Comparison of ENCODE assay signal across 24 cellular contexts in the genomic region with DNA sequence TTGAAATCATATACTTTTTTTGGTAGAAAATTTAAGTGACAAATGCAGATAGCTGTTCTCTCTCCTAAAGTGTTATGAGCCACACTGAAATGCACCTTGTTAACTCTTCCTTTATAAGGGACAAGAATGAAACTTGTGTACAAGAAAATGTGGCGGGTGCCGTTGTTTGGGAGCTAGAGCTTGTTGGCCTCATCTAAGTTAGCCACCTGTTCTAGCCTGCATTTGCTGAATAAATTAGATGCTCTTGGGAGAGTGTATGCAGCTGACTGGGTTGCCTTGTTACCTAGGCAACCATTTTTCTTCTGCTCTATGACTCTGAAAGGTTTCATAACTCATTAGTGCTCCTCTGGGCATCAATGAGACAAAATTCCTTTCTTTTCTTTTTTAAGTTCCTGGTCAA.
DNase-seq lines count a peak whose midpoint lies in the region; ATAC-seq and TF ChIP-seq lines count a peak whose summit lies in the region.
"Had no signal": no experiment of that assay in that cellular context is flagged by ENCODE, and none has a peak within 500 bp of the region (broad histone marks: within the 10 kb centered on the region; RNA-seq: fewer than 3 reads in every experiment).

No MANE protein-coding gene starts in this region.

- H3K9me3 Mint-ChIP-seq in glutamatergic neuron (ENCODE audit: unreplicated experiment): peaks cover 4% of the 10 kb centered on the region
- H3K9me3 Mint-ChIP-seq in activated CD8-positive, alpha-beta T cell treated with anti-CD3 and anti-CD28 coated beads for 36 hours: peaks cover 2% of the 10 kb centered on the region
- H3K9me3 Mint-ChIP-seq: GM23338, HFFc6, naive B cell had no signal

- ATAC-seq in activated CD8-positive, alpha-beta T cell treated with anti-CD3 and anti-CD28 coated beads for 36 hours: no peak
- ATAC-seq: GM23338 had no signal

- WGBS in testis, 2 donors: 74 to 85% methylated on average over 2 of the region's 2 CpGs

- TF ChIP-seq CTCF in glutamatergic neuron (IDR thresholded peaks at IDR 0.05; ENCODE audit: partially characterized antibody, unreplicated experiment) (no peak), testis (IDR thresholded peaks at IDR 0.05) (no peak)
- TF ChIP-seq CTCF in activated CD8-positive, alpha-beta T cell treated with anti-CD3 and anti-CD28 coated beads for 36 hours (IDR thresholded peaks at IDR 0.05): no peak

- H3K36me3 Mint-ChIP-seq in glutamatergic neuron (ENCODE audit: unreplicated experiment): no peaks in the 10 kb centered on the region
- H3K36me3 Mint-ChIP-seq in activated CD8-positive, alpha-beta T cell treated with anti-CD3 and anti-CD28 coated beads for 36 hours (ENCODE audit: low read depth): no peaks in the 10 kb centered on the region
- H3K36me3 Mint-ChIP-seq: mesothelial cell of epicardium, naive B cell had no signal

- no peaks in the 10 kb centered on the region for H3K27me3 ChIP-seq in testis
- H3K27me3 ChIP-seq: thyroid gland had no signal

- H3K4me3 Mint-ChIP-seq in glutamatergic neuron (ENCODE audit: unreplicated experiment): peak overlapping the region; percentile 63
- H3K4me3 Mint-ChIP-seq in activated CD8-positive, alpha-beta T cell treated with anti-CD3 and anti-CD28 coated beads for 36 hours: no peak overlapping the region
- H3K4me3 Mint-ChIP-seq: activated T-cell treated with anti-CD3 and anti-CD28 coated beads, Interleukin-2, amount 50 U/mL, for 24 hours; GM23338; HFFc6; mesothelial cell of epicardium; naive B cell; stimulated activated naive CD8-positive, alpha-beta T cell treated with anti-CD3 and anti-CD28 coated beads, Interleukin-15, Interleukin-2, amounts not matched to agents 100 ng/mL and 50 ng/mL, for 24 hours; T-helper 2 cell treated with Interferon-gamma antibody and Interleukin-4, amounts not matched to agents 5 μg/mL and 100 μg/mL, for 36 hours had no signal

- H3K27me3 Mint-ChIP-seq in glutamatergic neuron (ENCODE audit: unreplicated experiment): no peaks in the 10 kb centered on the region
- no peaks in the 10 kb centered on the region for H3K27me3 Mint-ChIP-seq in activated CD8-positive, alpha-beta T cell treated with anti-CD3 and anti-CD28 coated beads for 36 hours
- H3K27me3 Mint-ChIP-seq: activated T-cell treated with anti-CD3 and anti-CD28 coated beads, Interleukin-2, amount 50 U/mL, for 24 hours; stimulated activated naive CD8-positive, alpha-beta T cell treated with anti-CD3 and anti-CD28 coated beads, Interleukin-15, Interleukin-2, amounts not matched to agents 100 ng/mL and 50 ng/mL, for 24 hours had no signal

- CTCF ChIA-PET in activated CD8-positive, alpha-beta T cell treated with anti-CD3 and anti-CD28 coated beads for 36 hours (lab: Charles Lee): no interaction called here

- no peak for TF ChIP-seq POLR2A in testis (IDR thresholded peaks at IDR 0.05)

- H3K4me3 ChIP-seq in testis: no peak overlapping the region
- H3K4me3 ChIP-seq: GM23338, thyroid gland had no signal

- no peaks in the 10 kb centered on the region for H3K4me1 ChIP-seq in testis
- H3K4me1 ChIP-seq: thyroid gland had no signal

- POLR2A ChIA-PET in activated CD8-positive, alpha-beta T cell treated with anti-CD3 and anti-CD28 coated beads for 36 hours (lab: Charles Lee): no interaction called here

- no peak overlapping the region for H3K27ac ChIP-seq in testis
- H3K27ac ChIP-seq: C4-2B, HL-60, thyroid gland had no signal

- peak overlapping the region; percentile 71 for H3K27ac Mint-ChIP-seq in glutamatergic neuron (ENCODE audit: unreplicated experiment)
- H3K27ac Mint-ChIP-seq in activated CD8-positive, alpha-beta T cell treated with anti-CD3 and anti-CD28 coated beads for 36 hours: no peak overlapping the region
- H3K27ac Mint-ChIP-seq: activated T-cell treated with anti-CD3 and anti-CD28 coated beads, Interleukin-2, amount 50 U/mL, for 24 hours; GM23338; HFFc6; mesothelial cell of epicardium; stimulated activated naive CD8-positive, alpha-beta T cell treated with anti-CD3 and anti-CD28 coated beads, Interleukin-15, Interleukin-2, amounts not matched to agents 100 ng/mL and 50 ng/mL, for 24 hours; T-helper 2 cell treated with Interferon-gamma antibody and Interleukin-4, amounts not matched to agents 5 μg/mL and 100 μg/mL, for 36 hours had no signal

- H3K9me3 ChIP-seq in testis: no peaks in the 10 kb centered on the region
- H3K9me3 ChIP-seq: thyroid gland had no signal

- DNase-seq in DMS 273 treated with DMSO at 0.1 percent for 48 hours (lab: John Stamatoyannopoulos, UW) (peak; percentile 28), NCI-H146 (lab: John Stamatoyannopoulos, UW) (peak; percentile 71), NCI-H748 (lab: John Stamatoyannopoulos, UW; ENCODE audit: unreplicated experiment) (peak; percentile 99), glutamatergic neuron (no peak), NCI-H1930 (lab: John Stamatoyannopoulos, UW) (no peak), NCI-H2227 treated with DMSO at 0.1 percent for 48 hours (lab: John Stamatoyannopoulos, UW) (no peak), testis (no peak)
- no peak for DNase-seq in activated CD8-positive, alpha-beta T cell treated with anti-CD3 and anti-CD28 coated beads for 36 hours
- DNase-seq: activated CD4-positive, alpha-beta T cell treated with anti-CD3 and anti-CD28 coated beads for 4 hours; activated gamma-delta T cell; activated T-cell treated with anti-CD3 and anti-CD28 coated beads, Interleukin-2, amount 50 U/mL, for 24 hours; Calu3; EL; HFFc6; naive B cell; NCI-H2081 treated with DMSO at 0.1 percent for 48 hours; NCI-H526 treated with DMSO at 0.1 percent for 48 hours; thyroid gland had no signal

- no peaks in the 10 kb centered on the region for H3K36me3 ChIP-seq in testis (ENCODE audit: low read depth, missing control alignments)
- H3K36me3 ChIP-seq: thyroid gland had no signal

- intact Hi-C loops in activated CD8-positive, alpha-beta T cell treated with anti-CD3 and anti-CD28 coated beads for 36 hours (cut with micrococcal nuclease): no loop called here
- intact Hi-C loops in testis (cut with DNase I; ENCODE audit: low total_unique reads): no loop called here

- peaks cover 40% of the 10 kb centered on the region for H3K4me1 Mint-ChIP-seq in glutamatergic neuron (ENCODE audit: low read depth, unreplicated experiment)
- no peaks in the 10 kb centered on the region for H3K4me1 Mint-ChIP-seq in activated CD8-positive, alpha-beta T cell treated with anti-CD3 and anti-CD28 coated beads for 36 hours (ENCODE audit: low read depth)

Comparison
In these comparisons a context has a peak if more than half of its experiments do, and no peak if none do; other contexts are left out.
1. DNase-seq: peak in DMS 273 treated with DMSO at 0.1 percent for 48 hours (single experiment), NCI-H146 (single experiment) and NCI-H748 (single experiment); none in glutamatergic neuron (single experiment), NCI-H1930 (0 of 2), activated CD8-positive, alpha-beta T cell treated with anti-CD3 and anti-CD28 coated beads for 36 hours (single experiment), NCI-H2227 treated with DMSO at 0.1 percent for 48 hours (single experiment) and testis (single experiment).